ENCODE assay signal across 1 cellular context in genomic region chr1:151311589-151312331, GRCh38.
TF ChIP-seq lines count a peak whose summit lies in the region.

No MANE protein-coding gene starts in this region.

TF ChIP-seq in SK-N-SH, 30 proteins besides CTCF, POLR2A, EP300 and RAD21 (continued from another document):
- TF ChIP-seq, protein P1, sequence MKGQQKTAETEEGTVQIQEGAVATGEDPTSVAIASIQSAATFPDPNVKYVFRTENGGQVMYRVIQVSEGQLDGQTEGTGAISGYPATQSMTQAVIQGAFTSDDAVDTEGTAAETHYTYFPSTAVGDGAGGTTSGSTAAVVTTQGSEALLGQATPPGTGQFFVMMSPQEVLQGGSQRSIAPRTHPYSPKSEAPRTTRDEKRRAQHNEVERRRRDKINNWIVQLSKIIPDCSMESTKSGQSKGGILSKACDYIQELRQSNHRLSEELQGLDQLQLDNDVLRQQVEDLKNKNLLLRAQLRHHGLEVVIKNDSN (IDR thresholded peaks at IDR 0.05; ENCODE audit: borderline replicate concordance, low read depth), result no peak
- TF ChIP-seq TCF12 (IDR thresholded peaks at IDR 0.05), result peak; percentile 89
- TF ChIP-seq USF2 (IDR thresholded peaks at IDR 0.05; ENCODE audit: borderline replicate concordance, low read depth, low read length), result no peak
- peak; percentile 91 for TF ChIP-seq POLR2AphosphoS5 (IDR thresholded peaks at IDR 0.05; ENCODE audit: low read depth, low read length)
- TF ChIP-seq, protein P2, sequence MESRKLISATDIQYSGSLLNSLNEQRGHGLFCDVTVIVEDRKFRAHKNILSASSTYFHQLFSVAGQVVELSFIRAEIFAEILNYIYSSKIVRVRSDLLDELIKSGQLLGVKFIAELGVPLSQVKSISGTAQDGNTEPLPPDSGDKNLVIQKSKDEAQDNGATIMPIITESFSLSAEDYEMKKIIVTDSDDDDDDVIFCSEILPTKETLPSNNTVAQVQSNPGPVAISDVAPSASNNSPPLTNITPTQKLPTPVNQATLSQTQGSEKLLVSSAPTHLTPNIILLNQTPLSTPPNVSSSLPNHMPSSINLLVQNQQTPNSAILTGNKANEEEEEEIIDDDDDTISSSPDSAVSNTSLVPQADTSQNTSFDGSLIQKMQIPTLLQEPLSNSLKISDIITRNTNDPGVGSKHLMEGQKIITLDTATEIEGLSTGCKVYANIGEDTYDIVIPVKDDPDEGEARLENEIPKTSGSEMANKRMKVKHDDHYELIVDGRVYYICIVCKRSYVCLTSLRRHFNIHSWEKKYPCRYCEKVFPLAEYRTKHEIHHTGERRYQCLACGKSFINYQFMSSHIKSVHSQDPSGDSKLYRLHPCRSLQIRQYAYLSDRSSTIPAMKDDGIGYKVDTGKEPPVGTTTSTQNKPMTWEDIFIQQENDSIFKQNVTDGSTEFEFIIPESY (IDR thresholded peaks at IDR 0.05; ENCODE audit: borderline replicate concordance, low read depth), result peak; percentile 80
- TF ChIP-seq, protein P3, sequence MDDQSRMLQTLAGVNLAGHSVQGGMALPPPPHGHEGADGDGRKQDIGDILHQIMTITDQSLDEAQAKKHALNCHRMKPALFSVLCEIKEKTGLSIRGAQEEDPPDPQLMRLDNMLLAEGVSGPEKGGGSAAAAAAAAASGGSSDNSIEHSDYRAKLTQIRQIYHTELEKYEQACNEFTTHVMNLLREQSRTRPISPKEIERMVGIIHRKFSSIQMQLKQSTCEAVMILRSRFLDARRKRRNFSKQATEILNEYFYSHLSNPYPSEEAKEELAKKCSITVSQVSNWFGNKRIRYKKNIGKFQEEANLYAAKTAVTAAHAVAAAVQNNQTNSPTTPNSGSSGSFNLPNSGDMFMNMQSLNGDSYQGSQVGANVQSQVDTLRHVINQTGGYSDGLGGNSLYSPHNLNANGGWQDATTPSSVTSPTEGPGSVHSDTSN (IDR thresholded peaks at IDR 0.05), result peak; percentile 94
- TF ChIP-seq NFIC (IDR thresholded peaks at IDR 0.05; ENCODE audit: borderline replicate concordance), result peak; percentile 77
- TF ChIP-seq ELF1 (IDR thresholded peaks at IDR 0.05), result no peak
